ENCODE assay signal across 25 cellular contexts in genomic region chr3:89803711-89804110, GRCh38.
"Had no signal": no experiment of that assay in that cellular context is flagged by ENCODE, and none has a peak within 500 bp of the region (broad histone marks: within the 10 kb centered on the region; RNA-seq: fewer than 3 reads in every experiment).

No MANE protein-coding gene starts in this region.

- H3K4me3 ChIP-seq: colonic mucosa, coronary artery, dorsolateral prefrontal cortex, esophagus muscularis mucosa, esophagus squamous epithelium, gastrocnemius medialis, gastroesophageal sphincter, heart left ventricle, heart right ventricle had no signal

- ATAC-seq: effector memory CD8-positive, alpha-beta T cell; esophagus mucosa; foreskin keratinocyte; gastrocnemius medialis; gastroesophageal sphincter; heart left ventricle; heart right ventricle had no signal

- H3K9me3 Mint-ChIP-seq: dendritic cell treated with granulocyte-macrophage colony-stimulating factor and Interleukin-4, amounts not matched to agents 40 ng/mL and 50 ng/mL, for 4 days had no signal

- H3K4me1 ChIP-seq: colonic mucosa, esophagus muscularis mucosa, esophagus squamous epithelium, foreskin keratinocyte, gastrocnemius medialis, gastroesophageal sphincter, heart left ventricle, heart right ventricle had no signal

- H3K27ac ChIP-seq: colonic mucosa, coronary artery, dorsolateral prefrontal cortex, epithelial cell of prostate, esophagus muscularis mucosa, esophagus squamous epithelium, foreskin keratinocyte, gastrocnemius medialis, gastroesophageal sphincter, heart left ventricle, heart right ventricle had no signal

- H3K4me1 Mint-ChIP-seq: endodermal cell had no signal

- H3K36me3 ChIP-seq: colonic mucosa, esophagus muscularis mucosa, esophagus squamous epithelium, gastrocnemius medialis, gastroesophageal sphincter, heart left ventricle, heart right ventricle had no signal

- H3K27me3 Mint-ChIP-seq: dendritic cell treated with granulocyte-macrophage colony-stimulating factor and Interleukin-4, amounts not matched to agents 40 ng/mL and 50 ng/mL, for 4 days; effector memory CD8-positive, alpha-beta T cell had no signal

- H3K4me3 Mint-ChIP-seq: dendritic cell treated with granulocyte-macrophage colony-stimulating factor and Interleukin-4, amounts not matched to agents 40 ng/mL and 50 ng/mL, for 4 days; effector memory CD8-positive, alpha-beta T cell; endodermal cell had no signal

- H3K9me3 ChIP-seq: colonic mucosa, esophagus muscularis mucosa, gastrocnemius medialis, gastroesophageal sphincter, heart right ventricle had no signal

- H3K27ac Mint-ChIP-seq: dendritic cell treated with granulocyte-macrophage colony-stimulating factor and Interleukin-4, amounts not matched to agents 40 ng/mL and 50 ng/mL, for 4 days; effector memory CD8-positive, alpha-beta T cell; endodermal cell had no signal

- DNase-seq: colonic mucosa; cortex of kidney; dermis blood vessel endothelial cell; dorsolateral prefrontal cortex; effector CD4-positive, alpha-beta T cell; effector CD8-positive, alpha-beta T cell; effector memory CD4-positive, alpha-beta T cell; effector memory CD8-positive, alpha-beta T cell; endodermal cell; erythroblast; esophagus squamous epithelium; foreskin fibroblast; foreskin keratinocyte; foreskin melanocyte; gastrocnemius medialis; glutamatergic neuron; head of caudate nucleus; heart left ventricle; heart right ventricle had no signal

- H3K27me3 ChIP-seq: colonic mucosa, esophagus muscularis mucosa, esophagus squamous epithelium, foreskin keratinocyte, gastrocnemius medialis, gastroesophageal sphincter, heart left ventricle, heart right ventricle had no signal
